ENCODE assay signal across 16 cellular contexts in the genomic region with DNA sequence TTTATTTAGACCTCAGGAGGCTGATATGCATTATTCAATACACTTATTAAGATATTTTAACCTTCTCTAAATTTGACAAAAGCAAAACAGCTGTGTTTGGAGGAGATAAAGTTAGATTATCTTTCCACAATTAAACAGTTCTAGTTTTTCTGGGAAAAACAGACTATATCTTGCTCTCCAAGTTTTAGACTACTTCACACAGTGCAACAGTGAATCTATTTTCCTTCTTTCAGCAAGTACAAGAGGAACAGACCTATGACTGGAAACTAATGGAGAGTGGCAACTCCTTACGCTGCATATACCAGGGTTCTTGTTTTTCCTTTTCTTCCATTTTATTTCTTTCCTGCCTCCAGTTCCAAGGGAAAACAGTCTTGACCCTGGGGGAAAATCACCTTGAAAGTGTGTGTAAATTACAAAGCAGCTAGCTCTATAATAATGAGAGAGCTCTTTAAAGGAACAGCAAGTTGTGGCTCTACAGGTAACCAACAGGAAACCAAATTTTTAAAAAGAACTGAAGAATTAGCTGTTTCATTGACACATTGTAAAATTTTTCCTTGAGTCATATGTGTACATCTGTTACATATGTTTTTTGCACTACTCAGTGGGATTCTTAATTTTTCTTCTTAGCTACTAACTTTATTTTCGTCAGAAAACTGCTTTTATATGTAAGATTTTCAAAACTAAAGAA. TPM values are rescaled to one million over a fixed set of nuclear protein-coding genes. Genes with fewer than 3 reads are reported as not detected.
DNase-seq lines count a peak whose midpoint lies in the region; ATAC-seq and TF ChIP-seq lines count a peak whose summit lies in the region.
"Had no signal": no experiment of that assay in that cellular context is flagged by ENCODE, and none has a peak within 500 bp of the region (broad histone marks: within the 10 kb centered on the region; RNA-seq: fewer than 3 reads in every experiment).

No MANE protein-coding gene starts in this region.

- no peaks in the 10 kb centered on the region for H3K9me3 Mint-ChIP-seq in activated CD4-positive, alpha-beta memory T cell treated with anti-CD3 and anti-CD28 coated beads, Interleukin-2, amount 10 ng/mL, durations not matched to agents 7 days and 5 days
- no peaks in the 10 kb centered on the region for H3K9me3 Mint-ChIP-seq in activated CD4-positive, alpha-beta memory T cell treated with anti-CD3 and anti-CD28 coated beads for 36 hours
- no peaks in the 10 kb centered on the region for H3K9me3 Mint-ChIP-seq in CD8-positive, alpha-beta memory T cell
- no peaks in the 10 kb centered on the region for H3K9me3 Mint-ChIP-seq in WTC11
- no peaks in the 10 kb centered on the region for H3K9me3 Mint-ChIP-seq in central memory CD8-positive, alpha-beta T cell
- H3K9me3 Mint-ChIP-seq: CD8-positive, alpha-beta T cell had no signal

- H3K4me3 Mint-ChIP-seq in activated CD4-positive, alpha-beta memory T cell treated with anti-CD3 and anti-CD28 coated beads, Interleukin-2, amount 10 ng/mL, durations not matched to agents 7 days and 5 days: no peak overlapping the region
- H3K4me3 Mint-ChIP-seq in activated CD4-positive, alpha-beta memory T cell treated with anti-CD3 and anti-CD28 coated beads for 36 hours: no peak overlapping the region
- no peak overlapping the region for H3K4me3 Mint-ChIP-seq in CD8-positive, alpha-beta memory T cell
- H3K4me3 Mint-ChIP-seq in WTC11: no peak overlapping the region
- H3K4me3 Mint-ChIP-seq in central memory CD8-positive, alpha-beta T cell: no peak overlapping the region
- H3K4me3 Mint-ChIP-seq: B cell; CD8-positive, alpha-beta T cell had no signal

- no peaks in the 10 kb centered on the region for H3K27me3 Mint-ChIP-seq in activated CD4-positive, alpha-beta memory T cell treated with anti-CD3 and anti-CD28 coated beads, Interleukin-2, amount 10 ng/mL, durations not matched to agents 7 days and 5 days
- H3K27me3 Mint-ChIP-seq in activated CD4-positive, alpha-beta memory T cell treated with anti-CD3 and anti-CD28 coated beads for 36 hours: no peaks in the 10 kb centered on the region
- H3K27me3 Mint-ChIP-seq in CD8-positive, alpha-beta memory T cell: no peaks in the 10 kb centered on the region
- no peaks in the 10 kb centered on the region for H3K27me3 Mint-ChIP-seq in WTC11 (ENCODE audit: low read depth)
- no peaks in the 10 kb centered on the region for H3K27me3 Mint-ChIP-seq in central memory CD8-positive, alpha-beta T cell
- H3K27me3 Mint-ChIP-seq: B cell had no signal

- H3K27me3 ChIP-seq in CD8-positive, alpha-beta memory T cell (ENCODE audit: insufficient read depth, low read length, poor library complexity, severe bottlenecking): no peaks in the 10 kb centered on the region
- H3K27me3 ChIP-seq: Peyer's patch had no signal

- H3K4me1 ChIP-seq in CD8-positive, alpha-beta memory T cell (ENCODE audit: insufficient read depth, low read length): no peaks in the 10 kb centered on the region
- H3K4me1 ChIP-seq: Peyer's patch had no signal

- peak overlapping the region; percentile 34 for H3K27ac Mint-ChIP-seq in activated CD4-positive, alpha-beta memory T cell treated with anti-CD3 and anti-CD28 coated beads, Interleukin-2, amount 10 ng/mL, durations not matched to agents 7 days and 5 days
- no peak overlapping the region for H3K27ac Mint-ChIP-seq in activated CD4-positive, alpha-beta memory T cell treated with anti-CD3 and anti-CD28 coated beads for 36 hours
- peak overlapping the region in 1 of 8 donors; percentile 73 for H3K27ac Mint-ChIP-seq in CD8-positive, alpha-beta memory T cell
- H3K27ac Mint-ChIP-seq in WTC11: peak overlapping the region; percentile 60; the same call in 1 of the 2 replicates
- peak overlapping the region; percentile 19 for H3K27ac Mint-ChIP-seq in central memory CD8-positive, alpha-beta T cell (ENCODE audit: low read depth)
- H3K27ac Mint-ChIP-seq: B cell; CD8-positive, alpha-beta T cell had no signal

- no peak for TF ChIP-seq CTCF in WTC11 (IDR thresholded peaks at IDR 0.05)

- H3K9me3 ChIP-seq in CD8-positive, alpha-beta memory T cell (ENCODE audit: low read length): no peaks in the 10 kb centered on the region
- H3K9me3 ChIP-seq: Peyer's patch had no signal

- POLR2A ChIA-PET in activated CD4-positive, alpha-beta memory T cell treated with anti-CD3 and anti-CD28 coated beads, Interleukin-2, amount 10 ng/mL, durations not matched to agents 7 days and 5 days (lab: Charles Lee): interaction anchor here (1.2 to 1.7 kb wide), 3 partner anchors 10 to 49 kb away, joined by 3 to 4 read pairs (median 3); no protein-coding TSS in a partner anchor
- POLR2A ChIA-PET in activated CD4-positive, alpha-beta memory T cell treated with anti-CD3 and anti-CD28 coated beads for 36 hours (lab: Charles Lee): no interaction called here
- POLR2A ChIA-PET in CD8-positive, alpha-beta memory T cell (lab: Charles Lee): no interaction called here
- POLR2A ChIA-PET in WTC11 (lab: Charles Lee): interaction anchor here (0.6 kb wide), 1 partner anchor 48 kb away, joined by 3 read pairs; no protein-coding TSS in a partner anchor

- peaks cover 5% of the 10 kb centered on the region for H3K36me3 ChIP-seq in CD8-positive, alpha-beta memory T cell (ENCODE audit: insufficient read depth, low read length)

- peaks cover 19% of the 10 kb centered on the region for H3K4me1 Mint-ChIP-seq in activated CD4-positive, alpha-beta memory T cell treated with anti-CD3 and anti-CD28 coated beads, Interleukin-2, amount 10 ng/mL, durations not matched to agents 7 days and 5 days
- peaks cover 6% of the 10 kb centered on the region for H3K4me1 Mint-ChIP-seq in activated CD4-positive, alpha-beta memory T cell treated with anti-CD3 and anti-CD28 coated beads for 36 hours (ENCODE audit: low read depth)
- peaks cover 4 to 10% (median 6%) of the 10 kb centered on the region in 3 donors for H3K4me1 Mint-ChIP-seq in CD8-positive, alpha-beta memory T cell
- no peaks in the 10 kb centered on the region for H3K4me1 Mint-ChIP-seq in WTC11
- peaks cover 4% of the 10 kb centered on the region for H3K4me1 Mint-ChIP-seq in central memory CD8-positive, alpha-beta T cell
- H3K4me1 Mint-ChIP-seq: B cell had no signal

- ATAC-seq in WTC11 (no peak), HG02852 (IDR thresholded peaks at IDR 0.05; ENCODE audit: unreplicated experiment) (no peak), HG03571 (IDR thresholded peaks at IDR 0.05; ENCODE audit: unreplicated experiment) (no peak)
- no peak for ATAC-seq in central memory CD8-positive, alpha-beta T cell (replicated peaks; ENCODE audit: extremely low read depth, poor library complexity, severe bottlenecking)
- ATAC-seq: CD8-positive, alpha-beta T cell had no signal

- no peak overlapping the region for H3K4me3 ChIP-seq in CD8-positive, alpha-beta memory T cell (ENCODE audit: low read length)
- H3K4me3 ChIP-seq: Peyer's patch had no signal

- intact Hi-C loops in activated CD4-positive, alpha-beta memory T cell treated with anti-CD3 and anti-CD28 coated beads for 36 hours (cut with micrococcal nuclease): no loop called here

- CTCF ChIA-PET in activated CD4-positive, alpha-beta memory T cell treated with anti-CD3 and anti-CD28 coated beads, Interleukin-2, amount 10 ng/mL, durations not matched to agents 7 days and 5 days (lab: Charles Lee): interaction anchor here (1.3 to 4.2 kb wide), 2 partner anchors 14 to 49 kb away, joined by 3 to 34 read pairs; a partner anchor contains a TSS
- CTCF ChIA-PET in activated CD4-positive, alpha-beta memory T cell treated with anti-CD3 and anti-CD28 coated beads for 36 hours (lab: Charles Lee): interaction anchor here (0.7 kb wide), 1 partner anchor 243 kb away, joined by 3 read pairs; no protein-coding TSS in a partner anchor
- CTCF ChIA-PET in CD8-positive, alpha-beta memory T cell (lab: Charles Lee): no interaction called here
- CTCF ChIA-PET in WTC11 (lab: Charles Lee): no interaction called here

- DNase-seq in activated CD4-positive, alpha-beta memory T cell treated with anti-CD3 and anti-CD28 coated beads, Interleukin-2, amount 10 ng/mL, durations not matched to agents 7 days and 5 days: no peak
- no peak for DNase-seq in activated CD4-positive, alpha-beta memory T cell treated with anti-CD3 and anti-CD28 coated beads for 36 hours
- DNase-seq in CD8-positive, alpha-beta memory T cell: no peak
- no peak for DNase-seq in WTC11 (ENCODE audit: low spot score)
- DNase-seq in central memory CD8-positive, alpha-beta T cell (ENCODE audit: low spot score in 2 of 2): no peak
- no peak for DNase-seq in nucleus accumbens (lab: John Stamatoyannopoulos, UW)
- DNase-seq: CD8-positive, alpha-beta T cell; DND-41; GF-D8; NCI-H1436 treated with DMSO at 0.1 percent for 48 hours; NCI-H510A treated with DMSO at 0.1 percent for 48 hours; Peyer's patch; Right ventricle myocardium superior had no signal

- H3K36me3 Mint-ChIP-seq in activated CD4-positive, alpha-beta memory T cell treated with anti-CD3 and anti-CD28 coated beads, Interleukin-2, amount 10 ng/mL, durations not matched to agents 7 days and 5 days (ENCODE audit: low read depth): peaks cover 25% of the 10 kb centered on the region
- H3K36me3 Mint-ChIP-seq in activated CD4-positive, alpha-beta memory T cell treated with anti-CD3 and anti-CD28 coated beads for 36 hours: peaks cover 8% of the 10 kb centered on the region
- peaks cover 5 to 53% (median 7%) of the 10 kb centered on the region in 3 donors for H3K36me3 Mint-ChIP-seq in CD8-positive, alpha-beta memory T cell
- peaks cover 13% of the 10 kb centered on the region for H3K36me3 Mint-ChIP-seq in WTC11
- peaks cover 17% of the 10 kb centered on the region for H3K36me3 Mint-ChIP-seq in central memory CD8-positive, alpha-beta T cell (ENCODE audit: insufficient read depth)

- H3K27ac ChIP-seq in CD8-positive, alpha-beta memory T cell (ENCODE audit: low read depth, low read length): peak overlapping the region; percentile 24
- H3K27ac ChIP-seq: Peyer's patch had no signal

TF ChIP-seq in WTC11, 78 proteins besides CTCF, POLR2A, EP300 and RAD21 (continues in another document):
- TF ChIP-seq CREM (CRISPR knock-in tag; IDR thresholded peaks at IDR 0.05) (no peak), ZNF396 (CRISPR knock-in tag; IDR thresholded peaks at IDR 0.05; ENCODE audit: borderline replicate concordance) (no peak)

RNA-seq across cellular contexts. Expression of a gene that starts 27.4 kb away (rescaled TPM):
- 10 to 100 TPM; 53.5 to 59.3 TPM for total RNA-seq in activated CD4-positive, alpha-beta memory T cell treated with anti-CD3 and anti-CD28 coated beads, Interleukin-2, amount 10 ng/mL, durations not matched to agents 7 days and 5 days
- total RNA-seq in activated CD4-positive, alpha-beta memory T cell treated with anti-CD3 and anti-CD28 coated beads for 36 hours: 10 to 100 TPM; 59.0 to 62.5 TPM
- total RNA-seq in CD8-positive, alpha-beta memory T cell: 10 to 100 TPM; 63.4 to 68.0 TPM
- polyA plus RNA-seq in CD8-positive, alpha-beta memory T cell: 30.2 TPM
- total RNA-seq in WTC11 (2021): 70.3 to 75.2 TPM (median 74.3 TPM) in 3 replicates

RNA-seq across cellular contexts. Expression of a gene that starts 49.2 kb away (rescaled TPM):
- total RNA-seq in activated CD4-positive, alpha-beta memory T cell treated with anti-CD3 and anti-CD28 coated beads, Interleukin-2, amount 10 ng/mL, durations not matched to agents 7 days and 5 days: 10 to 100 TPM; 17.0 to 19.3 TPM
- total RNA-seq in activated CD4-positive, alpha-beta memory T cell treated with anti-CD3 and anti-CD28 coated beads for 36 hours: 10 to 100 TPM; 23.1 to 28.4 TPM
- 10 to 100 TPM; 29.0 to 34.8 TPM for total RNA-seq in CD8-positive, alpha-beta memory T cell
- polyA plus RNA-seq in CD8-positive, alpha-beta memory T cell: 18.5 TPM
- 36.6 to 41.4 TPM (median 38.6 TPM) in 3 replicates for total RNA-seq in WTC11 (2021)

Comparison
In these comparisons a context has a peak if more than half of its experiments do, and no peak if none do; other contexts are left out.
1. POLR2A ChIA-PET loops: an anchor here in activated CD4-positive, alpha-beta memory T cell treated with anti-CD3 and anti-CD28 coated beads, Interleukin-2, amount 10 ng/mL, durations not matched to agents 7 days and 5 days (1.2 to 1.7 kb wide) and WTC11 (0.6 kb wide); none called in activated CD4-positive, alpha-beta memory T cell treated with anti-CD3 and anti-CD28 coated beads for 36 hours and CD8-positive, alpha-beta memory T cell.
2. CTCF ChIA-PET loops: an anchor here in activated CD4-positive, alpha-beta memory T cell treated with anti-CD3 and anti-CD28 coated beads, Interleukin-2, amount 10 ng/mL, durations not matched to agents 7 days and 5 days (1.3 to 4.2 kb wide) and activated CD4-positive, alpha-beta memory T cell treated with anti-CD3 and anti-CD28 coated beads for 36 hours (0.7 kb wide); none called in CD8-positive, alpha-beta memory T cell and WTC11.